In genomic region chr4:118265312-118266144, GRCh38 we compare ENCODE assay signal across 10 cellular contexts.
DNase-seq lines count a peak whose midpoint lies in the region; ATAC-seq and TF ChIP-seq lines count a peak whose summit lies in the region.
"Had no signal": no experiment of that assay in that cellular context is flagged by ENCODE, and none has a peak within 500 bp of the region (broad histone marks: within the 10 kb centered on the region; RNA-seq: fewer than 3 reads in every experiment).

No MANE protein-coding gene starts in this region.

- H3K27me3 Mint-ChIP-seq in activated CD4-positive, alpha-beta T cell treated with anti-CD3 and anti-CD28 coated beads, Interleukin-2, amount 10 ng/mL, durations not matched to agents 7 days and 5 days, result peaks cover 16% of the 10 kb centered on the region
- peaks cover 13% of the 10 kb centered on the region for H3K27me3 Mint-ChIP-seq in activated T-cell treated with anti-CD3 and anti-CD28 coated beads, Interleukin-2, amount 50 U/mL, for 24 hours
- peaks cover under 1% of the 10 kb centered on the region for H3K27me3 Mint-ChIP-seq in mesothelial cell of epicardium (ENCODE audit: low read depth)

- TF ChIP-seq CTCF in heart right ventricle (IDR thresholded peaks at IDR 0.05), result no peak
- no peak for TF ChIP-seq CTCF in mesothelial cell of epicardium (IDR thresholded peaks at IDR 0.05; ENCODE audit: unreplicated experiment)

- DNase-seq in activated CD4-positive, alpha-beta T cell treated with anti-CD3 and anti-CD28 coated beads, Interleukin-2, amount 10 ng/mL, durations not matched to agents 7 days and 5 days, result peak; percentile 23
- DNase-seq in activated CD4-positive, alpha-beta T cell treated with anti-CD3 and anti-CD28 coated beads for 1 hour, result no peak
- peak; percentile 72 for DNase-seq in activated T-cell treated with anti-CD3 and anti-CD28 coated beads, Interleukin-2, amount 50 U/mL, for 24 hours
- DNase-seq in heart right ventricle, result peak in 1 of 2 donors; percentile 17
- DNase-seq in mesothelial cell of epicardium (ENCODE audit: low spot score in 2 of 2, unreplicated experiment in 2 of 2), result no peak
- DNase-seq in dedifferentiated amniotic fluid mesenchymal stem cell (ENCODE audit: extremely low spot score), result no peak
- DNase-seq: DND-41 had no signal

- ATAC-seq in heart right ventricle (peak in 2 of 8 donors; percentile 33 to 39), GM18873 (IDR thresholded peaks at IDR 0.05; ENCODE audit: low FRiP score, unreplicated experiment) (no peak)

- POLR2A ChIA-PET in activated CD4-positive, alpha-beta T cell treated with anti-CD3 and anti-CD28 coated beads, Interleukin-2, amount 10 ng/mL, durations not matched to agents 7 days and 5 days (lab: Charles Lee), result no interaction called here

- H3K4me3 Mint-ChIP-seq in activated CD4-positive, alpha-beta T cell treated with anti-CD3 and anti-CD28 coated beads, Interleukin-2, amount 10 ng/mL, durations not matched to agents 7 days and 5 days, result peak overlapping the region; percentile 70
- peak overlapping the region; percentile 67 for H3K4me3 Mint-ChIP-seq in activated T-cell treated with anti-CD3 and anti-CD28 coated beads, Interleukin-2, amount 50 U/mL, for 24 hours
- no peak overlapping the region for H3K4me3 Mint-ChIP-seq in mesothelial cell of epicardium

- CTCF ChIA-PET in activated CD4-positive, alpha-beta T cell treated with anti-CD3 and anti-CD28 coated beads, Interleukin-2, amount 10 ng/mL, durations not matched to agents 7 days and 5 days (lab: Charles Lee), result interaction anchor here (1.0 to 1.2 kb wide), 2 partner anchors 11 to 26 kb away, joined by 3 read pairs; no protein-coding TSS in a partner anchor

- H3K36me3 Mint-ChIP-seq in activated CD4-positive, alpha-beta T cell treated with anti-CD3 and anti-CD28 coated beads, Interleukin-2, amount 10 ng/mL, durations not matched to agents 7 days and 5 days (ENCODE audit: low read depth), result no peaks in the 10 kb centered on the region
- no peaks in the 10 kb centered on the region for H3K36me3 Mint-ChIP-seq in activated T-cell treated with anti-CD3 and anti-CD28 coated beads, Interleukin-2, amount 50 U/mL, for 24 hours (ENCODE audit: low read depth)
- no peaks in the 10 kb centered on the region for H3K36me3 Mint-ChIP-seq in mesothelial cell of epicardium

- H3K9me3 Mint-ChIP-seq in activated CD4-positive, alpha-beta T cell treated with anti-CD3 and anti-CD28 coated beads, Interleukin-2, amount 10 ng/mL, durations not matched to agents 7 days and 5 days, result peaks cover 6% of the 10 kb centered on the region
- H3K9me3 Mint-ChIP-seq in activated T-cell treated with anti-CD3 and anti-CD28 coated beads, Interleukin-2, amount 50 U/mL, for 24 hours, result no peaks in the 10 kb centered on the region
- no peaks in the 10 kb centered on the region for H3K9me3 Mint-ChIP-seq in mesothelial cell of epicardium

- peak overlapping the region; percentile 66 for H3K27ac Mint-ChIP-seq in activated CD4-positive, alpha-beta T cell treated with anti-CD3 and anti-CD28 coated beads, Interleukin-2, amount 10 ng/mL, durations not matched to agents 7 days and 5 days
- no peak overlapping the region for H3K27ac Mint-ChIP-seq in activated T-cell treated with anti-CD3 and anti-CD28 coated beads, Interleukin-2, amount 50 U/mL, for 24 hours
- H3K27ac Mint-ChIP-seq in mesothelial cell of epicardium, result no peak overlapping the region

- intact Hi-C loops in heart right ventricle (cut with DNase I), result no loop called here

- 10 to 14% methylated on average over 64 of the region's 64 CpGs for WGBS in heart right ventricle, 2 donors

- H3K27ac ChIP-seq in heart right ventricle, result no peak overlapping the region
- H3K27ac ChIP-seq in skin epidermis, result peak overlapping the region in 12 of 21 experiments; percentile 6 to 74 (median 37)
- H3K27ac ChIP-seq: SK-N-MC had no signal

- peaks cover 6% of the 10 kb centered on the region for H3K4me1 Mint-ChIP-seq in activated CD4-positive, alpha-beta T cell treated with anti-CD3 and anti-CD28 coated beads, Interleukin-2, amount 10 ng/mL, durations not matched to agents 7 days and 5 days
- peaks cover 5% of the 10 kb centered on the region for H3K4me1 Mint-ChIP-seq in activated T-cell treated with anti-CD3 and anti-CD28 coated beads, Interleukin-2, amount 50 U/mL, for 24 hours (ENCODE audit: low read depth)
- H3K4me1 Mint-ChIP-seq in mesothelial cell of epicardium, result peaks cover 7% of the 10 kb centered on the region

- no peaks in the 10 kb centered on the region for H3K9me3 ChIP-seq in heart right ventricle

- peaks cover 0 to 41% (median 22%) of the 10 kb centered on the region in 7 donors for H3K27me3 ChIP-seq in heart right ventricle

- H3K4me3 ChIP-seq in heart right ventricle (peak overlapping the region; percentile 20 to 58 (median 50)), skin epidermis (peak overlapping the region; percentile 39 to 68 (median 56))
- H3K4me3 ChIP-seq: SK-N-MC had no signal

- H3K4me1 ChIP-seq in heart right ventricle, result no peaks in the 10 kb centered on the region

- H3K36me3 ChIP-seq in heart right ventricle, result no peaks in the 10 kb centered on the region

Comparison
In these comparisons a context has a peak if more than half of its experiments do, and no peak if none do; other contexts are left out.
1. DNase-seq: peak in activated CD4-positive, alpha-beta T cell treated with anti-CD3 and anti-CD28 coated beads, Interleukin-2, amount 10 ng/mL, durations not matched to agents 7 days and 5 days (single experiment) and activated T-cell treated with anti-CD3 and anti-CD28 coated beads, Interleukin-2, amount 50 U/mL, for 24 hours (single experiment); none in activated CD4-positive, alpha-beta T cell treated with anti-CD3 and anti-CD28 coated beads for 1 hour (single experiment), mesothelial cell of epicardium (0 of 2) and dedifferentiated amniotic fluid mesenchymal stem cell (single experiment).
2. H3K27ac ChIP-seq: peak in skin epidermis (12 of 21); none in heart right ventricle (0 of 10).